Comparison of ENCODE assay signal across 19 cellular contexts in the genomic region with DNA sequence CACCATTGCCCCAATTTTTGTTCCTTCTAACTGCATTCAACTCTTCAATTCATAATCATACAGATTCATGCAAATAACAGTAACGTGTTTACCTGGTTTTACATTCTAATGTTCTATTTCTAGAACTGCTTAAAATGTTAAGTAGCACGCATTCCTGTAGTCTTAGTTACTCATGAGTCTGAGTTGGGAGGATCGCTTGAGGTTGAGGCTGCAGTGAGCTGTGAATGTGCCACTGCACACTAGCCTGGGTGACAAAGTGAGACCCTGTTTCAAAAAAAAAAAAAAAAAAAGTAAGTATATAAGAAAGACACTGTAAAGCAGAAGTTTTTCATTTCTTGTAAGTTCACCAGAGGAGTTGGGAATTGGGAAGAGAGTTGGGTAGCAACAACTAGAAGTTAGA.
DNase-seq lines count a peak whose midpoint lies in the region; ATAC-seq and TF ChIP-seq lines count a peak whose summit lies in the region.
"Had no signal": no experiment of that assay in that cellular context is flagged by ENCODE, and none has a peak within 500 bp of the region (broad histone marks: within the 10 kb centered on the region; RNA-seq: fewer than 3 reads in every experiment).

No MANE protein-coding gene starts in this region.

- intact Hi-C loops in natural killer cell (cut with micrococcal nuclease) = no loop called here

- peaks cover 0 to 4% of the 10 kb centered on the region in 2 experiments for H3K4me1 ChIP-seq in trophoblast cell (ENCODE audit: control insufficient read depth in 1 of 2, insufficient read depth in 2 of 2, low read length in 2 of 2)

- ATAC-seq in natural killer cell (peak in 2 of 3 donors; percentile 52 to 55), HG02571 (IDR thresholded peaks at IDR 0.05; ENCODE audit: unreplicated experiment) (no peak)
- no peak for ATAC-seq in natural killer cell treated with Interleukin-12 subunit alpha and Interleukin-12 subunit beta and Interleukin-15 and Interleukin-18, amount 100 ng/mL, for 72 hours
- ATAC-seq in activated T-helper 17 cell treated with anti-CD3 and anti-CD28 coated beads, Interleukin-2, amount 50 U/mL, for 72 hours (replicated peaks) = no peak
- no peak for ATAC-seq in central memory CD8-positive, alpha-beta T cell (replicated peaks; ENCODE audit: extremely low read depth, poor library complexity, severe bottlenecking)
- ATAC-seq: CD8-positive, alpha-beta T cell had no signal

- no peak overlapping the region for H3K27ac ChIP-seq in trophoblast cell (ENCODE audit: low read depth, low read length)
- H3K27ac ChIP-seq: 22Rv1; BLaER1 treated with 17β-estradiol and CSF1 and Interleukin-3, amounts not matched to agents 10 nM and 100 nM; C4-2B had no signal

- no peak overlapping the region for H3K4me3 Mint-ChIP-seq in natural killer cell
- H3K4me3 Mint-ChIP-seq in natural killer cell treated with Interleukin-12 subunit alpha and Interleukin-12 subunit beta and Interleukin-15 and Interleukin-18, amount 100 ng/mL, for 72 hours = no peak overlapping the region
- no peak overlapping the region for H3K4me3 Mint-ChIP-seq in activated T-helper 17 cell treated with anti-CD3 and anti-CD28 coated beads, Interleukin-2, amount 50 U/mL, for 72 hours
- no peak overlapping the region for H3K4me3 Mint-ChIP-seq in central memory CD8-positive, alpha-beta T cell
- H3K4me3 Mint-ChIP-seq: B cell; CD4-positive, alpha-beta T cell; CD8-positive, alpha-beta T cell had no signal

- no peak overlapping the region for H4K12ac ChIP-seq in trophoblast cell (ENCODE audit: low read depth, low read length)

- in situ Hi-C loops in GM13976 (cut with MboI; ENCODE audit: low sequenced_read_pairs, unreplicated experiment) = no loop called here

- no peak overlapping the region for H3K4ac ChIP-seq in trophoblast cell (ENCODE audit: low read depth, low read length)

- H3K14ac ChIP-seq in trophoblast cell (ENCODE audit: low read length) = no peak overlapping the region

- no peaks in the 10 kb centered on the region for H3K27me3 ChIP-seq in trophoblast cell (ENCODE audit: insufficient read depth, low read length)
- H3K27me3 ChIP-seq: BLaER1 treated with 17β-estradiol and CSF1 and Interleukin-3, amounts not matched to agents 10 nM and 100 nM had no signal

- no peaks in the 10 kb centered on the region for H3K36me3 ChIP-seq in trophoblast cell (ENCODE audit: control insufficient read depth in 1 of 2, insufficient read depth in 2 of 2, low read length in 2 of 2)

- H2AFZ ChIP-seq in trophoblast cell (ENCODE audit: insufficient read depth, low read length, poor library complexity) = no peak overlapping the region

- no peak overlapping the region for H4K8ac ChIP-seq in trophoblast cell (ENCODE audit: low read depth, low read length)

- no peak overlapping the region for H3K18ac ChIP-seq in trophoblast cell (ENCODE audit: low read length)

- no peaks in the 10 kb centered on the region for H3K9me3 Mint-ChIP-seq in natural killer cell
- no peaks in the 10 kb centered on the region for H3K9me3 Mint-ChIP-seq in natural killer cell treated with Interleukin-12 subunit alpha and Interleukin-12 subunit beta and Interleukin-15 and Interleukin-18, amount 100 ng/mL, for 72 hours
- H3K9me3 Mint-ChIP-seq in activated T-helper 17 cell treated with anti-CD3 and anti-CD28 coated beads, Interleukin-2, amount 50 U/mL, for 72 hours = peaks cover 5% of the 10 kb centered on the region
- H3K9me3 Mint-ChIP-seq in central memory CD8-positive, alpha-beta T cell = no peaks in the 10 kb centered on the region
- H3K9me3 Mint-ChIP-seq: CD4-positive, alpha-beta T cell; CD8-positive, alpha-beta T cell had no signal

- H3K79me1 ChIP-seq in trophoblast cell (ENCODE audit: low read length) = peaks cover 3% of the 10 kb centered on the region

- peaks cover 47 to 54% of the 10 kb centered on the region in 2 donors for H3K4me1 Mint-ChIP-seq in natural killer cell
- peaks cover 38 to 44% of the 10 kb centered on the region in 2 donors for H3K4me1 Mint-ChIP-seq in natural killer cell treated with Interleukin-12 subunit alpha and Interleukin-12 subunit beta and Interleukin-15 and Interleukin-18, amount 100 ng/mL, for 72 hours (ENCODE audit: low read depth in 2 of 2)
- H3K4me1 Mint-ChIP-seq in activated T-helper 17 cell treated with anti-CD3 and anti-CD28 coated beads, Interleukin-2, amount 50 U/mL, for 72 hours = peaks cover 15% of the 10 kb centered on the region
- H3K4me1 Mint-ChIP-seq in central memory CD8-positive, alpha-beta T cell = peaks cover 40% of the 10 kb centered on the region

- peaks cover 7% of the 10 kb centered on the region for H3K36me3 Mint-ChIP-seq in natural killer cell
- H3K36me3 Mint-ChIP-seq in natural killer cell treated with Interleukin-12 subunit alpha and Interleukin-12 subunit beta and Interleukin-15 and Interleukin-18, amount 100 ng/mL, for 72 hours = peaks cover 6% of the 10 kb centered on the region
- H3K36me3 Mint-ChIP-seq in activated T-helper 17 cell treated with anti-CD3 and anti-CD28 coated beads, Interleukin-2, amount 50 U/mL, for 72 hours (ENCODE audit: low read depth) = peaks cover 21% of the 10 kb centered on the region
- H3K36me3 Mint-ChIP-seq in central memory CD8-positive, alpha-beta T cell (ENCODE audit: insufficient read depth) = peaks cover 6% of the 10 kb centered on the region

- no peaks in the 10 kb centered on the region for H3K27me3 Mint-ChIP-seq in natural killer cell (ENCODE audit: low read depth in 2 of 2)
- H3K27me3 Mint-ChIP-seq in natural killer cell treated with Interleukin-12 subunit alpha and Interleukin-12 subunit beta and Interleukin-15 and Interleukin-18, amount 100 ng/mL, for 72 hours = no peaks in the 10 kb centered on the region
- H3K27me3 Mint-ChIP-seq in activated T-helper 17 cell treated with anti-CD3 and anti-CD28 coated beads, Interleukin-2, amount 50 U/mL, for 72 hours = no peaks in the 10 kb centered on the region
- no peaks in the 10 kb centered on the region for H3K27me3 Mint-ChIP-seq in central memory CD8-positive, alpha-beta T cell
- H3K27me3 Mint-ChIP-seq: B cell; CD4-positive, alpha-beta T cell had no signal

- no peak overlapping the region for H4K91ac ChIP-seq in trophoblast cell (ENCODE audit: low read depth, low read length)

- no peak overlapping the region for H2AK5ac ChIP-seq in trophoblast cell (ENCODE audit: low read length)

- peak overlapping the region; percentile 42 to 92 for H3K27ac Mint-ChIP-seq in natural killer cell
- peak overlapping the region in 1 of 2 donors; percentile 42 for H3K27ac Mint-ChIP-seq in natural killer cell treated with Interleukin-12 subunit alpha and Interleukin-12 subunit beta and Interleukin-15 and Interleukin-18, amount 100 ng/mL, for 72 hours
- peak overlapping the region; percentile 46 for H3K27ac Mint-ChIP-seq in activated T-helper 17 cell treated with anti-CD3 and anti-CD28 coated beads, Interleukin-2, amount 50 U/mL, for 72 hours
- peak overlapping the region; percentile 9 for H3K27ac Mint-ChIP-seq in central memory CD8-positive, alpha-beta T cell (ENCODE audit: low read depth)
- H3K27ac Mint-ChIP-seq: B cell; CD4-positive, alpha-beta T cell; CD8-positive, alpha-beta T cell had no signal

- H3K23ac ChIP-seq in trophoblast cell (ENCODE audit: low read length) = no peak overlapping the region

- H2BK12ac ChIP-seq in trophoblast cell (ENCODE audit: low read length) = no peak overlapping the region

- H3K4me2 ChIP-seq in trophoblast cell (ENCODE audit: low read length) = no peak overlapping the region

- H3K4me3 ChIP-seq in trophoblast cell (ENCODE audit: low read depth, low read length) = no peak overlapping the region

- peaks cover 4% of the 10 kb centered on the region for H3K9me3 ChIP-seq in trophoblast cell (ENCODE audit: insufficient read depth, low read depth, low read length)

- no CpG with 5 or more reads among the region's 3 CpGs for WGBS in trophoblast cell (ENCODE audit: extremely low coverage, insufficient coverage, insufficient read length)

- H3K9ac ChIP-seq in trophoblast cell (ENCODE audit: low read length) = no peak overlapping the region
- H3K9ac ChIP-seq: BLaER1 treated with 17β-estradiol and CSF1 and Interleukin-3, amounts not matched to agents 10 nM and 100 nM had no signal

- no peak overlapping the region for H2BK120ac ChIP-seq in trophoblast cell (ENCODE audit: insufficient read depth, low read length, poor library complexity)

- no peak for DNase-seq in natural killer cell
- no peak for DNase-seq in natural killer cell treated with Interleukin-12 subunit alpha and Interleukin-12 subunit beta and Interleukin-15 and Interleukin-18, amount 100 ng/mL, for 72 hours (ENCODE audit: low spot score)
- no peak for DNase-seq in central memory CD8-positive, alpha-beta T cell (ENCODE audit: low spot score in 2 of 2)
- DNase-seq in GM13976 (ENCODE audit: low spot score) = no peak
- no peak for DNase-seq in trophoblast cell
- DNase-seq: ACHN; AML-193; Caco-2; Calu3; CD4-positive, alpha-beta T cell; CD8-positive, alpha-beta T cell; DMS79 treated with DMSO at 0.1 percent for 48 hours; GF-D8 had no signal

- no peak overlapping the region for H2BK5ac ChIP-seq in trophoblast cell (ENCODE audit: low read depth, low read length, poor library complexity)

- H3K79me2 ChIP-seq in trophoblast cell (ENCODE audit: control insufficient read depth, insufficient read depth, low read length, poor library complexity) = no peaks in the 10 kb centered on the region

- TF ChIP-seq CTCF in natural killer cell (IDR thresholded peaks at IDR 0.05) = no peak
- TF ChIP-seq CTCF in GM13976 (IDR thresholded peaks at IDR 0.05; ENCODE audit: borderline replicate concordance, control extremely low read depth, extremely low read depth, insufficient read depth, missing control alignments) = no peak

Comparison
In these comparisons a context has a peak if more than half of its experiments do, and no peak if none do; other contexts are left out.
1. ATAC-seq: peak in natural killer cell (2 of 3); none in natural killer cell treated with Interleukin-12 subunit alpha and Interleukin-12 subunit beta and Interleukin-15 and Interleukin-18, amount 100 ng/mL, for 72 hours (0 of 2), activated T-helper 17 cell treated with anti-CD3 and anti-CD28 coated beads, Interleukin-2, amount 50 U/mL, for 72 hours (single experiment), central memory CD8-positive, alpha-beta T cell (single experiment) and HG02571 (single experiment).